In genomic region chr7:67267914-67268313, GRCh38 we compare ENCODE assay signal across 20 cellular contexts.
DNase-seq lines count a peak whose midpoint lies in the region; ATAC-seq and TF ChIP-seq lines count a peak whose summit lies in the region.
"Had no signal": no experiment of that assay in that cellular context is flagged by ENCODE, and none has a peak within 500 bp of the region (broad histone marks: within the 10 kb centered on the region; RNA-seq: fewer than 3 reads in every experiment).

No MANE protein-coding gene starts in this region.

- TF ChIP-seq CTCF in RWPE1 (conservative IDR thresholded peaks at IDR 0.05; ENCODE audit: low read depth) (no peak), GM10248 (IDR thresholded peaks at IDR 0.05; ENCODE audit: control extremely low read depth, extremely low read depth, low read depth, missing control alignments) (no peak)

- DNase-seq in A172 (ENCODE audit: low spot score): peak; percentile 49
- peak; percentile 37 for DNase-seq in H7
- peak; percentile 15 for DNase-seq in RWPE1 (ENCODE audit: low spot score)
- DNase-seq in inferior parietal cortex (ENCODE audit: extremely low spot score): peak; percentile 13
- no peak for DNase-seq in NCI-H1048 (lab: John Stamatoyannopoulos, UW)
- DNase-seq in pons (ENCODE audit: low spot score): no peak
- no peak for DNase-seq in GM10248 (ENCODE audit: extremely low spot score)
- DNase-seq: activated CD4-positive, CD25-positive, alpha-beta regulatory T cell treated with anti-CD3 and anti-CD28 coated beads, Interleukin-2, amount 50 U/mL, for 72 hours; activated naive CD4-positive, alpha-beta T cell; cortex of kidney; HCEC 1CT; naive thymus-derived CD8-positive, alpha-beta T cell; NCI-H446 treated with DMSO at 0.1 percent for 48 hours; SIG-M5 had no signal

- POLR2A ChIA-PET in RWPE1 (lab: Yijun Ruan, JAX; ENCODE audit: low non-redundant PET): interaction anchor here (0.6 kb wide), 1 partner anchor 34 kb away, joined by 3 read pairs; no protein-coding TSS in a partner anchor
- POLR2A ChIA-PET in GM10248 (lab: Yijun Ruan, JAX): no interaction called here

- no peaks in the 10 kb centered on the region for H3K27me3 ChIP-seq in H7 (ENCODE audit: control insufficient read depth, insufficient read depth, low read length)
- H3K27me3 ChIP-seq: ascending aorta, gastroesophageal sphincter, vagina had no signal

- CTCF ChIA-PET in RWPE1 (lab: Yijun Ruan, JAX): interaction anchor here (0.6 kb wide), 1 partner anchor 16 kb away, joined by 3 read pairs; no protein-coding TSS in a partner anchor
- CTCF ChIA-PET in GM10248 (lab: Yijun Ruan, JAX): no interaction called here

- 0 out of 2 replicates have a peak overlapping the region, but pooled peaks have one; percentile 22 for H3K27ac ChIP-seq in RWPE1
- H3K27ac ChIP-seq: ascending aorta, epithelial cell of prostate, gastroesophageal sphincter, vagina had no signal

- no peak for ATAC-seq in GM19351 (IDR thresholded peaks at IDR 0.05; ENCODE audit: unreplicated experiment)
- ATAC-seq: gastroesophageal sphincter; naive thymus-derived CD8-positive, alpha-beta T cell had no signal

- no peaks in the 10 kb centered on the region for H3K36me3 ChIP-seq in H7 (replicated peaks; ENCODE audit: control insufficient read depth, insufficient read depth, low read length)
- H3K36me3 ChIP-seq: vagina had no signal

- no peak overlapping the region for H3K4me3 ChIP-seq in H7 (ENCODE audit: insufficient read depth, low read depth, low read length)
- H3K4me3 ChIP-seq: ascending aorta, gastroesophageal sphincter, lung, vagina had no signal

Comparison
In these comparisons a context has a peak if more than half of its experiments do, and no peak if none do; other contexts are left out.
1. DNase-seq: peak in A172 (single experiment), H7 (single experiment), RWPE1 (single experiment) and inferior parietal cortex (single experiment); none in NCI-H1048 (single experiment), pons (single experiment) and GM10248 (single experiment).